In the genomic region with DNA sequence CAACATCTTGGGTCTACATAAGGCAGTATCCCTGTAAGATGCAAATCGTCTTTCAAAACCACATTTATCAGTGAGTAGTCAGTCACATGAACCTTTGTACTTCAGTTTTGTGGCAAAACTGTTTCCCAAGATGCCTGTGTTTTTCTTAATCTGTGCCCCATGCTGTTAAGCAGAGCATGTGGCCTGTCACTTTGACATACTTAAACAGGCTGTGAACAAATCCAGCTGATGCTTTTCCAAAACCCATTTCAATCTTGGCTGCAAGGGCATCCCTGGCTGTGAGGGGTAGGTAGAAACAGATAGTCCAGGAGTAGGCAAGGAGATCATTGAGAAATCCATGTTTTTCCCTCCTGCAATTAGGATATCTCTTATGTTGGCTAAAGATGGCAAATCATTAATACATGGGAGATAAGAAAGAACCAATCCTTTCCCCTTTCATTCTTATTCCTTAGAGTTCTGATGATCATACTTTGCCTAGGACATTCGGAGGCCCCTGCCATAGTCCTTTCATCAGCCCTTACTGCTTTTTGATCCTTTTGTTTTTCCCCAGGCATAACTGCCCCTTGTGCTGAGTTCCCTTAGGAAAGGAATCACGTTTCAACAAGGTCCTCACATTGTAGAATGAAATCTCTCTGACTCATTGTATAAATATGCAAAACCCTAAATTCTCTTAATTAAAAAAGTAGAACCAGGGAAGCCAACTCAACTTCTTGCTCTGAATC, we compare ENCODE assay signal across 1 cellular context.
TF ChIP-seq lines count a peak whose summit lies in the region.

No MANE protein-coding gene starts in this region.

TF ChIP-seq in HepG2, 621 proteins besides CTCF, POLR2A, EP300 and RAD21 (continued from another document):
- TF ChIP-seq, protein P1, sequence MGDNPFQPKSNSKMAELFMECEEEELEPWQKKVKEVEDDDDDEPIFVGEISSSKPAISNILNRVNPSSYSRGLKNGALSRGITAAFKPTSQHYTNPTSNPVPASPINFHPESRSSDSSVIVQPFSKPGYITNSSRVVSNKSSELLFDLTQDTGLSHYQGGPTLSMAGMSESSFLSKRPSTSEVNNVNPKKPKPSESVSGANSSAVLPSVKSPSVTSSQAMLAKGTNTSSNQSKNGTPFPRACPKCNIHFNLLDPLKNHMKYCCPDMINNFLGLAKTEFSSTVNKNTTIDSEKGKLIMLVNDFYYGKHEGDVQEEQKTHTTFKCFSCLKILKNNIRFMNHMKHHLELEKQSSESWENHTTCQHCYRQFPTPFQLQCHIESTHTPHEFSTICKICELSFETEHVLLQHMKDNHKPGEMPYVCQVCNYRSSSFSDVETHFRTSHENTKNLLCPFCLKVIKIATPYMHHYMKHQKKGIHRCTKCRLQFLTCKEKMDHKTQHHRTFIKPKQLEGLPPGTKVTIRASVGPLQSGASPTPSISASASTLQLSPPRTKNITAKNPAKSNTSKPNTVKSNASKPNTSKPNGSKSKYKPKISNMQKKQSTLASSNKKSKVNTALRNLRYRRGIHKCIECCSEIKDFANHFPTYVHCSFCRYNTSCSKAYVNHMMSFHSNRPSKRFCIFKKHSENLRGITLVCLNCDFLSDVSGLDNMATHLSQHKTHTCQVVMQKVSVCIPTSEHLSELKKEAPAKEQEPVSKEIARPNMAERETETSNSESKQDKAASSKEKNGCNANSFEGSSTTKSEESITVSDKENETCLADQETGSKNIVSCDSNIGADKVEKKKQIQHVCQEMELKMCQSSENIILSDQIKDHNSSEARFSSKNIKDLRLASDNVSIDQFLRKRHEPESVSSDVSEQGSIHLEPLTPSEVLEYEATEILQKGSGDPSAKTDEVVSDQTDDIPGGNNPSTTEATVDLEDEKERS (CRISPR knock-in tag; IDR thresholded peaks at IDR 0.05): no peak
